In the genomic region with DNA sequence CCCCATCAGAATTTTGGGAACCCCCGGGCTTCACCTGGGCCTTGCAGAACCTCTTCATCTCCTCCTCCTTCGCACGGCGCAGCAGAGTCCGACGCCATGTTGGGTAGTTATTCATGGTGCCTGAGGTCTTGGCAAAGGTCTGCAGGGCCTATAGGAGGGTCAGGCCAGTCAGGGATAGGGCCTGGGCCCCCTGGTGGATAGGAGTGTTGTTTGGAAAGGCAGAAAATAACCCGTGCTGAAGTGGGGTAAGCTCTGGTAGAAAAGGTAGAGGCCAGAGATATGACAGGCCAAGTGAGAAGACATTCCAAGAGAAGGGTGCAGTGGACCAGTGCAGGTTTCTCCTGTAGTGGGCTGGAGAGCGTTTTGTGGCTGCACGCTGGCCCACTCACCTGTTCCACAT, we compare ENCODE assay signal across 22 cellular contexts. TPM values are rescaled to one million over a fixed set of nuclear protein-coding genes. Genes with fewer than 3 reads are reported as not detected.
DNase-seq lines count a peak whose midpoint lies in the region; ATAC-seq and TF ChIP-seq lines count a peak whose summit lies in the region.
"Had no signal": no experiment of that assay in that cellular context is flagged by ENCODE, and none has a peak within 500 bp of the region (broad histone marks: within the 10 kb centered on the region; RNA-seq: fewer than 3 reads in every experiment).

No MANE protein-coding gene starts in this region.

- peaks cover 77% of the 10 kb centered on the region for H3K4me1 ChIP-seq in BLaER1

- peak overlapping the region; percentile 30 for H3K27ac Mint-ChIP-seq in Calu3 (ENCODE audit: unreplicated experiment)
- no peak overlapping the region for H3K27ac Mint-ChIP-seq in glutamatergic neuron (ENCODE audit: unreplicated experiment)
- H3K27ac Mint-ChIP-seq: activated CD4-positive, alpha-beta T cell treated with anti-CD3 and anti-CD28 coated beads for 36 hours had no signal

- peak overlapping the region; percentile 19; the same call in 1 of the 2 replicates for H3K27ac ChIP-seq in BLaER1
- H3K27ac ChIP-seq in WERI-Rb-1, result no peak overlapping the region
- H3K27ac ChIP-seq: C4-2B, esophagus muscularis mucosa, heart left ventricle, thyroid gland had no signal

- H3K4me3 ChIP-seq in BLaER1 (no peak overlapping the region), WERI-Rb-1 (ENCODE audit: low read depth, low read length) (no peak overlapping the region)
- H3K4me3 ChIP-seq: esophagus muscularis mucosa, heart left ventricle, thyroid gland had no signal

- no peaks in the 10 kb centered on the region for H3K27me3 Mint-ChIP-seq in Calu3 (ENCODE audit: unreplicated experiment)
- peaks cover 36% of the 10 kb centered on the region for H3K27me3 Mint-ChIP-seq in glutamatergic neuron (ENCODE audit: unreplicated experiment)
- H3K27me3 Mint-ChIP-seq: activated CD4-positive, alpha-beta T cell treated with anti-CD3 and anti-CD28 coated beads for 36 hours had no signal

- H3K4me2 ChIP-seq in BLaER1, result no peak overlapping the region

- H3K4me3 Mint-ChIP-seq in Calu3 (ENCODE audit: low read depth, unreplicated experiment) (no peak overlapping the region), glutamatergic neuron (ENCODE audit: unreplicated experiment) (peak overlapping the region; percentile 20)
- H3K4me3 Mint-ChIP-seq: activated CD4-positive, alpha-beta T cell treated with anti-CD3 and anti-CD28 coated beads for 36 hours had no signal

- BruUV-seq in Calu3 (replicated peaks; lab: Mats Ljungman, UMichigan), result no TSS peak

- H3K27me3 ChIP-seq in BLaER1 (no peaks in the 10 kb centered on the region), WERI-Rb-1 (ENCODE audit: insufficient read depth, low read depth, severe bottlenecking) (no peaks in the 10 kb centered on the region)
- H3K27me3 ChIP-seq: esophagus muscularis mucosa, heart left ventricle, thyroid gland had no signal

- H3K9me3 Mint-ChIP-seq in Calu3 (ENCODE audit: low read depth, unreplicated experiment) (no peaks in the 10 kb centered on the region), glutamatergic neuron (ENCODE audit: unreplicated experiment) (peaks cover 20% of the 10 kb centered on the region)

- ATAC-seq in HG02840 (IDR thresholded peaks at IDR 0.05; ENCODE audit: low FRiP score, unreplicated experiment), result no peak
- ATAC-seq: activated CD4-positive, alpha-beta T cell treated with anti-CD3 and anti-CD28 coated beads for 36 hours; heart left ventricle had no signal

- H3K36me3 ChIP-seq in BLaER1 (peaks cover 79% of the 10 kb centered on the region), WERI-Rb-1 (peaks cover 42% of the 10 kb centered on the region)

- H3K9me3 ChIP-seq in BLaER1 (no peaks in the 10 kb centered on the region), WERI-Rb-1 (ENCODE audit: severe bottlenecking) (no peaks in the 10 kb centered on the region)
- H3K9me3 ChIP-seq: esophagus muscularis mucosa, heart left ventricle, thyroid gland had no signal

- no peak overlapping the region for H3K9ac ChIP-seq in BLaER1

- CTCF ChIA-PET in Calu3 (lab: Charles Lee), result no interaction called here

- intact Hi-C loops in Calu3 (cut with micrococcal nuclease; ENCODE audit: unreplicated experiment), result no loop called here

- no peaks in the 10 kb centered on the region for H3K4me1 Mint-ChIP-seq in Calu3 (ENCODE audit: low read depth, unreplicated experiment)
- peaks cover 4% of the 10 kb centered on the region for H3K4me1 Mint-ChIP-seq in glutamatergic neuron (ENCODE audit: low read depth, unreplicated experiment)

- peaks cover 86% of the 10 kb centered on the region for H4K20me1 ChIP-seq in BLaER1

- peaks cover 39% of the 10 kb centered on the region for H3K36me3 Mint-ChIP-seq in Calu3 (ENCODE audit: insufficient read depth, unreplicated experiment)
- H3K36me3 Mint-ChIP-seq in glutamatergic neuron (ENCODE audit: unreplicated experiment), result no peaks in the 10 kb centered on the region

- no peak for DNase-seq in Calu3
- no peak for DNase-seq in WERI-Rb-1
- no peak for DNase-seq in glutamatergic neuron
- DNase-seq in NCI-H187 treated with DMSO at 0.1 percent for 48 hours (lab: John Stamatoyannopoulos, UW), result no peak
- no peak for DNase-seq in COLO829 (ENCODE audit: low spot score)
- no peak for DNase-seq in iPS-NIHi11 (ENCODE audit: low spot score)
- DNase-seq: activated CD4-positive, alpha-beta T cell treated with anti-CD3 and anti-CD28 coated beads for 36 hours; activated T-cell treated with anti-CD3 and anti-CD28 coated beads, Interleukin-2, amount 50 U/mL, for 48 hours; anterior cingulate cortex; cortex of kidney; EL; NCI-H1048; NCI-H2171; occipital lobe; stimulated activated CD4-positive, alpha-beta T cell treated with anti-CD3 and anti-CD28 coated beads, Interleukin-4, amount 100 ng/mL, for 1 hour; T-helper 9 cell; thyroid gland had no signal

- TF ChIP-seq CTCF in Calu3 (IDR thresholded peaks at IDR 0.05; ENCODE audit: unreplicated experiment), result no peak
- TF ChIP-seq CTCF in WERI-Rb-1 (IDR thresholded peaks at IDR 0.05; ENCODE audit: low read depth, low read length), result 0 out of 2 replicates have a peak, but pooled peaks have one; percentile 16
- TF ChIP-seq CTCF in glutamatergic neuron (IDR thresholded peaks at IDR 0.05; ENCODE audit: partially characterized antibody, unreplicated experiment), result no peak

RNA-seq across cellular contexts. Expression of gene SMPD2, which starts 4.9 kb away (rescaled TPM):
- 15.9 and 17.3 TPM in 2 replicates for total RNA-seq in Calu3 (2022)
- 6.4 TPM for total RNA-seq in glutamatergic neuron (ENCODE audit: unreplicated experiment)

RNA-seq across cellular contexts. Expression of gene PPIL6, which starts 5.0 kb away (rescaled TPM):
- 2.5 and 2.6 TPM in 2 replicates for total RNA-seq in Calu3 (2022)
- total RNA-seq in glutamatergic neuron (ENCODE audit: unreplicated experiment), result 0.83 TPM

RNA-seq across cellular contexts. Expression of gene MICAL1, which starts 10.2 kb away (rescaled TPM):
- total RNA-seq in Calu3 (2022), result 22.5 and 25.4 TPM in 2 replicates
- 782 TPM for total RNA-seq in glutamatergic neuron (ENCODE audit: unreplicated experiment)

RNA-seq across cellular contexts. Expression of gene ZBTB24, which starts 37.6 kb away (rescaled TPM):
- total RNA-seq in Calu3 (2022) (11.2 and 11.5 TPM in 2 replicates), glutamatergic neuron (ENCODE audit: unreplicated experiment) (6.4 TPM)

Comparison
In these comparisons a context has a peak if more than half of its experiments do, and no peak if none do; other contexts are left out.
1. RNA of gene MICAL1, which starts 10.2 kb away (total RNA-seq): 782 TPM in glutamatergic neuron (single experiment); 22.5 to 25.4 TPM in Calu3; every median in the first group is over 10 times any median in the second.